ENCODE assay signal across 1 cellular context in genomic region chr11:70470127-70470526, GRCh38.
TF ChIP-seq lines count a peak whose summit lies in the region.

No MANE protein-coding gene starts in this region.

TF ChIP-seq in K562, 482 proteins besides CTCF, POLR2A, EP300 and RAD21 (continued from another document and continues in another):
- no peak for TF ChIP-seq ZNF280B (CRISPR knock-in tag; IDR thresholded peaks at IDR 0.05)
- TF ChIP-seq TEAD4 (IDR thresholded peaks at IDR 0.05; ENCODE audit: low read length) = peak; percentile 91
- TF ChIP-seq TEAD4 (CRISPR knock-in tag; IDR thresholded peaks at IDR 0.05; ENCODE audit: borderline replicate concordance) = no peak
- no peak for TF ChIP-seq TBL1XR1 (IDR thresholded peaks at IDR 0.05; ENCODE audit: low read length in 2 of 2)
- TF ChIP-seq SIN3A (IDR thresholded peaks at IDR 0.05; ENCODE audit: borderline replicate concordance in 2 of 2, control insufficient read depth in 1 of 2, low read depth in 2 of 2, low read length in 2 of 2) = no peak
- TF ChIP-seq ZNF589 (CRISPR knock-in tag; IDR thresholded peaks at IDR 0.05; ENCODE audit: low read depth) = peak; percentile 74; the same call in 1 of the 2 replicates
- no peak for TF ChIP-seq U2AF1 (optimal IDR thresholded peaks at IDR 0.05; ENCODE audit: low read depth, low read length)
- TF ChIP-seq PATZ1 (CRISPR knock-in tag; IDR thresholded peaks at IDR 0.05; ENCODE audit: borderline replicate concordance) = no peak
- TF ChIP-seq TSHZ1 (CRISPR knock-in tag; IDR thresholded peaks at IDR 0.05) = no peak
- TF ChIP-seq SMARCC2 (IDR thresholded peaks at IDR 0.05; ENCODE audit: low read depth) = no peak
- TF ChIP-seq CHAMP1 (IDR thresholded peaks at IDR 0.05) = no peak
- TF ChIP-seq ZNF740 (CRISPR knock-in tag; IDR thresholded peaks at IDR 0.05) = no peak
- TF ChIP-seq ZNF740 (tag; IDR thresholded peaks at IDR 0.05) = no peak
- TF ChIP-seq ZNF785 (CRISPR knock-in tag; IDR thresholded peaks at IDR 0.05) = no peak
- no peak for TF ChIP-seq MCM2 (IDR thresholded peaks at IDR 0.05; ENCODE audit: low read depth)
- no peak for TF ChIP-seq SUPT5H (IDR thresholded peaks at IDR 0.05)
- TF ChIP-seq ARID1B (IDR thresholded peaks at IDR 0.05) = peak; percentile 70
- peak; percentile 74; the same call in 1 of the 2 replicates for TF ChIP-seq ZNF395 (CRISPR knock-in tag; IDR thresholded peaks at IDR 0.05)
- TF ChIP-seq NFIX (CRISPR knock-in tag; IDR thresholded peaks at IDR 0.05; ENCODE audit: low read depth) = no peak
- TF ChIP-seq CBX1 (IDR thresholded peaks at IDR 0.05; ENCODE audit: low read depth) = no peak
- TF ChIP-seq VEZF1 (CRISPR knock-in tag; IDR thresholded peaks at IDR 0.05) = 0 out of 2 replicates have a peak, but pooled peaks have one; percentile 19
- peak; percentile 74 for TF ChIP-seq CBFA2T2 (conservative IDR thresholded peaks at IDR 0.05)
- peak; percentile 41; the same call in 1 of the 2 replicates for TF ChIP-seq STAT5A (IDR thresholded peaks at IDR 0.05; ENCODE audit: borderline replicate concordance, low read length)
- TF ChIP-seq ZNF354B (CRISPR knock-in tag; IDR thresholded peaks at IDR 0.05) = no peak
- no peak for TF ChIP-seq ZC3H11A (IDR thresholded peaks at IDR 0.05; ENCODE audit: low read depth, low read length)
- TF ChIP-seq SPI1 (IDR thresholded peaks at IDR 0.05; ENCODE audit: borderline replicate concordance, low read depth, low read length) = no peak
- peak; percentile 85 for TF ChIP-seq CBFA2T3 (IDR thresholded peaks at IDR 0.05)
- no peak for TF ChIP-seq KDM5B (IDR thresholded peaks at IDR 0.05; ENCODE audit: insufficient replicate concordance, low read depth, low read length)
- 0 out of 2 replicates have a peak, but pooled peaks have one; percentile 14 for TF ChIP-seq L3MBTL2 (IDR thresholded peaks at IDR 0.05)
- TF ChIP-seq ZNF165 (CRISPR knock-in tag; IDR thresholded peaks at IDR 0.05; ENCODE audit: borderline replicate concordance) = no peak
- TF ChIP-seq TRIM24 (IDR thresholded peaks at IDR 0.05) = 0 out of 4 replicates have a peak, but pooled peaks of 1 of the 2 experiments have one; percentile 14
- TF ChIP-seq CLOCK (CRISPR knock-in tag; IDR thresholded peaks at IDR 0.05; ENCODE audit: borderline replicate concordance) = no peak
- TF ChIP-seq CUX1 (CRISPR knock-in tag; IDR thresholded peaks at IDR 0.05) = no peak
- TF ChIP-seq EGR1 (conservative IDR thresholded peaks at IDR 0.05) = no peak
- TF ChIP-seq FOXM1 (IDR thresholded peaks at IDR 0.05; ENCODE audit: low read depth) = peak; percentile 33; the same call in 1 of the 2 replicates
- TF ChIP-seq FOXM1 (CRISPR knock-in tag; IDR thresholded peaks at IDR 0.05; ENCODE audit: low read depth) = no peak
